ENCODE assay signal across 8 cellular contexts in genomic region chr3:66220602-66221377, GRCh38. TPM values are rescaled to one million over a fixed set of nuclear protein-coding genes. Genes with fewer than 3 reads are reported as not detected.
DNase-seq lines count a peak whose midpoint lies in the region; ATAC-seq and TF ChIP-seq lines count a peak whose summit lies in the region.

Gene SLC25A26, plus strand, starts transcription at chr3:66221001. Its CDS starts 94 bp downstream, at chr3:66221095.

- DNase-seq in AG04450 (ENCODE audit: low read depth, low spot score) (peak; percentile 75), NCI-H226 (peak; percentile 85), WTC11 (ENCODE audit: low spot score) (peak; percentile 96), cardiac fibroblast (ENCODE audit: low read depth in 2 of 2) (peak; percentile 96 to 97), iPS-NIHi7 (ENCODE audit: extremely low spot score) (peak; percentile 99), smooth muscle cell of the brain vasculature (ENCODE audit: low read depth, low spot score) (peak; percentile 87)

- peaks cover 2% of the 10 kb centered on the region; the same call in 1 of the 2 replicates for H3K27me3 Mint-ChIP-seq in WTC11 (ENCODE audit: low read depth)

- no peaks in the 10 kb centered on the region for H3K9me3 Mint-ChIP-seq in WTC11

- peak within 1 kb of the TSS; percentile 98 for H3K27ac Mint-ChIP-seq in WTC11

- peak; percentile 99 for ATAC-seq in GM18909 (IDR thresholded peaks at IDR 0.05; ENCODE audit: poor library complexity, unreplicated experiment)
- ATAC-seq in HG03175 (IDR thresholded peaks at IDR 0.05; ENCODE audit: unreplicated experiment), result peak; percentile 99
- ATAC-seq in WTC11, result peak; percentile 97

- H3K4me1 Mint-ChIP-seq in WTC11, result peaks cover 8% of the 10 kb centered on the region

- H3K27ac ChIP-seq in AG04450 (ENCODE audit: low read depth, low read length), result peak within 1 kb of the TSS; percentile 80

- H3K4me3 Mint-ChIP-seq in WTC11, result peak within 1 kb of the TSS; percentile 98

- CTCF ChIA-PET in AG04450 (lab: Charles Lee), result no interaction called here
- CTCF ChIA-PET in WTC11 (lab: Charles Lee), result interaction anchor here (0.9 kb wide), 1 partner anchor 146 kb away, joined by 3 read pairs; no protein-coding TSS in a partner anchor

- no peaks in the 10 kb centered on the region; the same call in 1 of the 2 replicates for H3K9me3 ChIP-seq in AG04450 (ENCODE audit: control insufficient read depth, insufficient read depth, low read length)

- peaks cover 7% of the 10 kb centered on the region for H3K27me3 ChIP-seq in AG04450 (ENCODE audit: control insufficient read depth, insufficient read depth, low read length)

- POLR2A ChIA-PET in AG04450 (lab: Yijun Ruan, JAX), result no interaction called here
- POLR2A ChIA-PET in WTC11 (lab: Charles Lee), result interaction anchor here (0.6 kb wide), 1 partner anchor 126 kb away, joined by 3 read pairs; no protein-coding TSS in a partner anchor

- TF ChIP-seq CTCF in AG04450 (IDR thresholded peaks at IDR 0.05; ENCODE audit: low read depth, low read length) (no peak), WTC11 (IDR thresholded peaks at IDR 0.05) (no peak), cardiac fibroblast (IDR thresholded peaks at IDR 0.05; ENCODE audit: low read depth, low read length) (no peak)

- H3K36me3 Mint-ChIP-seq in WTC11, result peaks cover 4% of the 10 kb centered on the region; the same call in 1 of the 2 replicates

- peak within 1 kb of the TSS; percentile 91 for H3K4me3 ChIP-seq in AG04450 (ENCODE audit: low read depth, low read length)
- peak within 1 kb of the TSS; percentile 80 to 86 for H3K4me3 ChIP-seq in cardiac fibroblast (replicated peaks in 1 of 2; ENCODE audit: low read depth in 2 of 2, low read length in 2 of 2)

TF ChIP-seq in WTC11, 78 proteins besides CTCF, POLR2A, EP300 and RAD21 (continues in another document):
- TF ChIP-seq ZBTB43 (CRISPR knock-in tag; IDR thresholded peaks at IDR 0.05), result no peak
- no peak for TF ChIP-seq ERG (CRISPR knock-in tag; IDR thresholded peaks at IDR 0.05)
- no peak for TF ChIP-seq SOX15 (CRISPR knock-in tag; IDR thresholded peaks at IDR 0.05)
- TF ChIP-seq ATF1 (CRISPR knock-in tag; IDR thresholded peaks at IDR 0.05), result no peak
- no peak for TF ChIP-seq ZBTB21 (CRISPR knock-in tag; IDR thresholded peaks at IDR 0.05; ENCODE audit: borderline replicate concordance)
- TF ChIP-seq ZNF138 (CRISPR knock-in tag; conservative IDR thresholded peaks at IDR 0.05), result no peak
- TF ChIP-seq CREM (CRISPR knock-in tag; IDR thresholded peaks at IDR 0.05), result peak; percentile 81; the same call in 1 of the 2 replicates
- peak; percentile 91 for TF ChIP-seq SP1 (CRISPR knock-in tag; conservative IDR thresholded peaks at IDR 0.05)
- peak; percentile 69; the same call in 1 of the 2 replicates for TF ChIP-seq FOXP1 (CRISPR knock-in tag; IDR thresholded peaks at IDR 0.05; ENCODE audit: borderline replicate concordance)
- no peak for TF ChIP-seq ESRRA (CRISPR knock-in tag; IDR thresholded peaks at IDR 0.05; ENCODE audit: borderline replicate concordance)
- peak; percentile 98 for TF ChIP-seq MAX (CRISPR knock-in tag; IDR thresholded peaks at IDR 0.05)
- TF ChIP-seq ARID4B (CRISPR knock-in tag; IDR thresholded peaks at IDR 0.05; ENCODE audit: borderline replicate concordance), result peak; percentile 96
- TF ChIP-seq SMAD4 (CRISPR knock-in tag; IDR thresholded peaks at IDR 0.05), result no peak
- TF ChIP-seq MLX (CRISPR knock-in tag; IDR thresholded peaks at IDR 0.05), result no peak
- TF ChIP-seq, protein P1, sequence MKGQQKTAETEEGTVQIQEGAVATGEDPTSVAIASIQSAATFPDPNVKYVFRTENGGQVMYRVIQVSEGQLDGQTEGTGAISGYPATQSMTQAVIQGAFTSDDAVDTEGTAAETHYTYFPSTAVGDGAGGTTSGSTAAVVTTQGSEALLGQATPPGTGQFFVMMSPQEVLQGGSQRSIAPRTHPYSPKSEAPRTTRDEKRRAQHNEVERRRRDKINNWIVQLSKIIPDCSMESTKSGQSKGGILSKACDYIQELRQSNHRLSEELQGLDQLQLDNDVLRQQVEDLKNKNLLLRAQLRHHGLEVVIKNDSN (CRISPR knock-in tag; IDR thresholded peaks at IDR 0.05), result peak; percentile 96
- peak; percentile 100 for TF ChIP-seq FOXK1 (CRISPR knock-in tag; IDR thresholded peaks at IDR 0.05)
- TF ChIP-seq NFYB (CRISPR knock-in tag; conservative IDR thresholded peaks at IDR 0.05; ENCODE audit: low read depth), result no peak
- TF ChIP-seq, protein P2, sequence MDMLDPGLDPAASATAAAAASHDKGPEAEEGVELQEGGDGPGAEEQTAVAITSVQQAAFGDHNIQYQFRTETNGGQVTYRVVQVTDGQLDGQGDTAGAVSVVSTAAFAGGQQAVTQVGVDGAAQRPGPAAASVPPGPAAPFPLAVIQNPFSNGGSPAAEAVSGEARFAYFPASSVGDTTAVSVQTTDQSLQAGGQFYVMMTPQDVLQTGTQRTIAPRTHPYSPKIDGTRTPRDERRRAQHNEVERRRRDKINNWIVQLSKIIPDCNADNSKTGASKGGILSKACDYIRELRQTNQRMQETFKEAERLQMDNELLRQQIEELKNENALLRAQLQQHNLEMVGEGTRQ (CRISPR knock-in tag; IDR thresholded peaks at IDR 0.05), result peak; percentile 98
- no peak for TF ChIP-seq CBFB (CRISPR knock-in tag; IDR thresholded peaks at IDR 0.05; ENCODE audit: low read depth)
- TF ChIP-seq HMGA2 (CRISPR knock-in tag; IDR thresholded peaks at IDR 0.05), result no peak

RNA-seq across cellular contexts. Expression of gene SLC25A26, which starts in this region (rescaled TPM):
- 16.2 and 16.4 TPM in 2 replicates for polyA plus RNA-seq in AG04450 (2011; rRNA removed)
- 6.0 and 7.8 TPM in 2 replicates for polyA minus RNA-seq in AG04450 (2011; rRNA and poly(A)+ RNA removed)
- 29.1 to 31.0 TPM (median 30.2 TPM) in 3 replicates for total RNA-seq in WTC11 (2021)

Comparison
In these comparisons a context has a peak if more than half of its experiments do, and no peak if none do; other contexts are left out.
1. Peak in every context shown above with its lines: DNase-seq, ATAC-seq, H3K4me3 ChIP-seq and H3K27ac ChIP-seq.